In genomic region chr16:87762620-87763019, GRCh38 we compare ENCODE assay signal across 16 cellular contexts. TPM values are rescaled to one million over a fixed set of nuclear protein-coding genes. Genes with fewer than 3 reads are reported as not detected.
DNase-seq lines count a peak whose midpoint lies in the region; ATAC-seq and TF ChIP-seq lines count a peak whose summit lies in the region.
"Had no signal": no experiment of that assay in that cellular context is flagged by ENCODE, and none has a peak within 500 bp of the region (broad histone marks: within the 10 kb centered on the region; RNA-seq: fewer than 3 reads in every experiment).

No MANE protein-coding gene starts in this region.

- H3K4me2 ChIP-seq in H9 (ENCODE audit: insufficient read depth, insufficient read length, low read length): no peak overlapping the region

- no peak overlapping the region for H3K18ac ChIP-seq in H9 (ENCODE audit: insufficient read length, low read depth, low read length)

- no peaks in the 10 kb centered on the region for H3K27me3 ChIP-seq in H9 (ENCODE audit: insufficient read depth, low read length)
- H3K27me3 ChIP-seq: BLaER1 treated with 17β-estradiol and CSF1 and Interleukin-3, amounts not matched to agents 10 nM and 100 nM; tibial nerve had no signal

- peaks cover 19% of the 10 kb centered on the region; the same call in 1 of the 2 replicates for H3K79me2 ChIP-seq in H9 (ENCODE audit: insufficient read depth, low read length)

- H3K14ac ChIP-seq in H9 (ENCODE audit: insufficient read depth, low read length): no peak overlapping the region

- TF ChIP-seq CTCF in H9 (conservative IDR thresholded peaks at IDR 0.05) (no peak), nephron (IDR thresholded peaks at IDR 0.05; ENCODE audit: unreplicated experiment in 3 of 3) (no peak), mesothelial cell of epicardium (IDR thresholded peaks at IDR 0.05; ENCODE audit: unreplicated experiment) (no peak)

- no peak overlapping the region for H3K23ac ChIP-seq in H9 (ENCODE audit: insufficient read length, low read depth, low read length)

- no peak overlapping the region for H2BK120ac ChIP-seq in H9 (ENCODE audit: low read depth, low read length, poor library complexity, severe bottlenecking)

- H3K9ac ChIP-seq in H9 (ENCODE audit: extremely low read depth, insufficient read length, low read length): no peak overlapping the region

- H3K27ac ChIP-seq in H9 (ENCODE audit: insufficient read length, low read depth, low read length): no peak overlapping the region
- H3K27ac ChIP-seq: BLaER1 treated with 17β-estradiol and CSF1 and Interleukin-3, amounts not matched to agents 10 nM and 100 nM; tibial nerve had no signal

- no peak overlapping the region for H3T11ph ChIP-seq in H9 (ENCODE audit: low read length)

- DNase-seq in T-helper 2 cell treated with Interferon-gamma antibody and Interleukin-4, amounts not matched to agents 5 μg/mL and 100 μg/mL, for 36 hours (ENCODE audit: low spot score): no peak
- DNase-seq in T-helper 2 cell (no peak), H9 (no peak), mesothelial cell of epicardium (ENCODE audit: low spot score in 2 of 2, unreplicated experiment in 2 of 2) (no peak), HK-2 (ENCODE audit: unreplicated experiment) (no peak)
- DNase-seq: cerebellar nuclear complex; endodermal cell; hippocampal formation; NCI-H2081; stimulated activated CD4-positive, alpha-beta T cell treated with anti-CD3 and anti-CD28 coated beads, Interleukin-4, amount 100 ng/mL, for 1 hour had no signal

- H2BK15ac ChIP-seq in H9 (ENCODE audit: low read depth, low read length): no peak overlapping the region

- H4K5ac ChIP-seq in H9 (ENCODE audit: insufficient read length, low read depth, low read length): no peak overlapping the region

- H3K23me2 ChIP-seq in H9 (ENCODE audit: insufficient read length, low read depth, low read length, poor library complexity, severe bottlenecking): peaks cover 10% of the 10 kb centered on the region

- peaks cover 46% of the 10 kb centered on the region for H3K36me3 Mint-ChIP-seq in T-helper 2 cell treated with Interferon-gamma antibody and Interleukin-4, amounts not matched to agents 5 μg/mL and 100 μg/mL, for 36 hours (ENCODE audit: low read depth)
- H3K36me3 Mint-ChIP-seq in H9 (ENCODE audit: insufficient read depth in 1 of 3, low read depth in 3 of 3): peaks cover 29 to 58% (median 54%) of the 10 kb centered on the region in 3 experiments; a peak in 6 of 7 replicates
- H3K36me3 Mint-ChIP-seq in activated T-helper 17 cell treated with anti-CD3 and anti-CD28 coated beads, Interleukin-2, amount 50 U/mL, for 72 hours (ENCODE audit: low read depth): peaks cover 77% of the 10 kb centered on the region
- H3K36me3 Mint-ChIP-seq in nephron (ENCODE audit: low read depth): peaks cover 29% of the 10 kb centered on the region
- peaks cover 22% of the 10 kb centered on the region for H3K36me3 Mint-ChIP-seq in mesothelial cell of epicardium

- H3K27me3 Mint-ChIP-seq in T-helper 2 cell treated with Interferon-gamma antibody and Interleukin-4, amounts not matched to agents 5 μg/mL and 100 μg/mL, for 36 hours (ENCODE audit: low read depth): no peaks in the 10 kb centered on the region
- H3K27me3 Mint-ChIP-seq in H9 (ENCODE audit: low read depth): no peaks in the 10 kb centered on the region
- H3K27me3 Mint-ChIP-seq in activated T-helper 17 cell treated with anti-CD3 and anti-CD28 coated beads, Interleukin-2, amount 50 U/mL, for 72 hours: no peaks in the 10 kb centered on the region
- H3K27me3 Mint-ChIP-seq in nephron (ENCODE audit: low read depth): no peaks in the 10 kb centered on the region
- H3K27me3 Mint-ChIP-seq in mesothelial cell of epicardium (ENCODE audit: low read depth): no peaks in the 10 kb centered on the region

- H2BK12ac ChIP-seq in H9 (ENCODE audit: insufficient read length, low read depth, low read length): no peak overlapping the region

- H3K56ac ChIP-seq in H9 (ENCODE audit: insufficient read length, low read depth, low read length): no peak overlapping the region

- H3K79me1 ChIP-seq in H9 (ENCODE audit: insufficient read depth, low read depth, low read length, poor library complexity, severe bottlenecking): peaks cover 10% of the 10 kb centered on the region

- H3K9me3 Mint-ChIP-seq in T-helper 2 cell treated with Interferon-gamma antibody and Interleukin-4, amounts not matched to agents 5 μg/mL and 100 μg/mL, for 36 hours: no peaks in the 10 kb centered on the region
- H3K9me3 Mint-ChIP-seq in H9: no peaks in the 10 kb centered on the region
- H3K9me3 Mint-ChIP-seq in activated T-helper 17 cell treated with anti-CD3 and anti-CD28 coated beads, Interleukin-2, amount 50 U/mL, for 72 hours: no peaks in the 10 kb centered on the region
- no peaks in the 10 kb centered on the region for H3K9me3 Mint-ChIP-seq in nephron
- H3K9me3 Mint-ChIP-seq in mesothelial cell of epicardium: no peaks in the 10 kb centered on the region
- H3K9me3 Mint-ChIP-seq: endodermal cell had no signal

- no peak overlapping the region for H3K4me3 Mint-ChIP-seq in T-helper 2 cell treated with Interferon-gamma antibody and Interleukin-4, amounts not matched to agents 5 μg/mL and 100 μg/mL, for 36 hours
- peak overlapping the region; percentile 17 to 19; a peak in 2 of 5 replicates for H3K4me3 Mint-ChIP-seq in H9
- peak overlapping the region; percentile 1 for H3K4me3 Mint-ChIP-seq in activated T-helper 17 cell treated with anti-CD3 and anti-CD28 coated beads, Interleukin-2, amount 50 U/mL, for 72 hours
- peak overlapping the region; percentile 46 to 65 (median 48) for H3K4me3 Mint-ChIP-seq in nephron
- H3K4me3 Mint-ChIP-seq in mesothelial cell of epicardium: no peak overlapping the region
- H3K4me3 Mint-ChIP-seq: endodermal cell had no signal

- H2BK20ac ChIP-seq in H9 (ENCODE audit: low read depth, low read length, poor library complexity, severe bottlenecking): no peak overlapping the region

- H2BK5ac ChIP-seq in H9 (ENCODE audit: insufficient read length, low read length): no peak overlapping the region

- no peak overlapping the region for H2AK5ac ChIP-seq in H9 (ENCODE audit: insufficient read length, low read length)

- peak overlapping the region; percentile 34 for H3K27ac Mint-ChIP-seq in T-helper 2 cell treated with Interferon-gamma antibody and Interleukin-4, amounts not matched to agents 5 μg/mL and 100 μg/mL, for 36 hours
- H3K27ac Mint-ChIP-seq in H9 (peak overlapping the region in 1 of 3 experiments; percentile 70; a peak in 2 of 7 replicates), nephron (no peak overlapping the region), mesothelial cell of epicardium (no peak overlapping the region)
- H3K27ac Mint-ChIP-seq in activated T-helper 17 cell treated with anti-CD3 and anti-CD28 coated beads, Interleukin-2, amount 50 U/mL, for 72 hours: no peak overlapping the region
- H3K27ac Mint-ChIP-seq: endodermal cell had no signal

- no peak for ATAC-seq in activated T-helper 17 cell treated with anti-CD3 and anti-CD28 coated beads, Interleukin-2, amount 50 U/mL, for 72 hours (replicated peaks)
- ATAC-seq in GM18511 (IDR thresholded peaks at IDR 0.05; ENCODE audit: unreplicated experiment): no peak
- ATAC-seq: SK-N-SH treated with all-trans-retinoic acid at 6 μM for 48 hours had no signal

- no peaks in the 10 kb centered on the region for H3K9me3 ChIP-seq in H9 (ENCODE audit: control insufficient read depth, low read depth, low read length)
- H3K9me3 ChIP-seq: BLaER1 treated with 17β-estradiol and CSF1 and Interleukin-3, amounts not matched to agents 10 nM and 100 nM; tibial nerve had no signal

- no peak overlapping the region for H3K4ac ChIP-seq in H9 (ENCODE audit: low read depth, low read length)

- H4K8ac ChIP-seq in H9 (replicated peaks; ENCODE audit: insufficient read length, low read depth, low read length): no peak overlapping the region

- no peaks in the 10 kb centered on the region for H4K20me1 ChIP-seq in H9 (ENCODE audit: control insufficient read depth, insufficient read depth, insufficient read length)

- H4K91ac ChIP-seq in H9 (ENCODE audit: insufficient read length, low read depth, low read length): no peak overlapping the region

- H2AFZ ChIP-seq in H9 (ENCODE audit: low read length): no peak overlapping the region

- WGBS in H9 (ENCODE audit: extremely low coverage, insufficient read length, low lambda C conversion rate): no CpG with 5 or more reads among the region's 9 CpGs

- H3K4me1 ChIP-seq in H9 (ENCODE audit: insufficient read depth, low read length): no peaks in the 10 kb centered on the region

- peaks cover 24% of the 10 kb centered on the region for H3K4me1 Mint-ChIP-seq in T-helper 2 cell treated with Interferon-gamma antibody and Interleukin-4, amounts not matched to agents 5 μg/mL and 100 μg/mL, for 36 hours (ENCODE audit: low read depth)
- H3K4me1 Mint-ChIP-seq in H9: peaks cover 4 to 8% of the 10 kb centered on the region in 2 experiments; a peak in 3 of 4 replicates
- H3K4me1 Mint-ChIP-seq in activated T-helper 17 cell treated with anti-CD3 and anti-CD28 coated beads, Interleukin-2, amount 50 U/mL, for 72 hours: peaks cover 17% of the 10 kb centered on the region
- H3K4me1 Mint-ChIP-seq in nephron: peaks cover 5% of the 10 kb centered on the region
- peaks cover 17% of the 10 kb centered on the region for H3K4me1 Mint-ChIP-seq in mesothelial cell of epicardium
- H3K4me1 Mint-ChIP-seq: endodermal cell had no signal

RNA-seq across cellular contexts. Expression of gene KLHDC4, which starts 3.2 kb away (rescaled TPM):
- total RNA-seq in H9 (2021): 74.5 and 76.2 TPM in 2 replicates
- total RNA-seq in activated T-helper 17 cell treated with anti-CD3 and anti-CD28 coated beads, Interleukin-2, amount 50 U/mL, for 72 hours: 100 to 1,000 TPM in 1 of 2 donors, 10 to 100 TPM in 1; 57.8 to 110 TPM
- total RNA-seq in mesothelial cell of epicardium: 49.7 to 52.7 TPM (median 52.3 TPM) in 3 replicates

Comparison
In these comparisons a context has a peak if more than half of its experiments do, and no peak if none do; other contexts are left out.
1. H3K4me3 Mint-ChIP-seq: peak in H9 (2 of 2), activated T-helper 17 cell treated with anti-CD3 and anti-CD28 coated beads, Interleukin-2, amount 50 U/mL, for 72 hours (single experiment) and nephron (3 of 3); none in T-helper 2 cell treated with Interferon-gamma antibody and Interleukin-4, amounts not matched to agents 5 μg/mL and 100 μg/mL, for 36 hours (single experiment) and mesothelial cell of epicardium (single experiment).